ENCODE assay signal across 1 cellular context in the genomic region with DNA sequence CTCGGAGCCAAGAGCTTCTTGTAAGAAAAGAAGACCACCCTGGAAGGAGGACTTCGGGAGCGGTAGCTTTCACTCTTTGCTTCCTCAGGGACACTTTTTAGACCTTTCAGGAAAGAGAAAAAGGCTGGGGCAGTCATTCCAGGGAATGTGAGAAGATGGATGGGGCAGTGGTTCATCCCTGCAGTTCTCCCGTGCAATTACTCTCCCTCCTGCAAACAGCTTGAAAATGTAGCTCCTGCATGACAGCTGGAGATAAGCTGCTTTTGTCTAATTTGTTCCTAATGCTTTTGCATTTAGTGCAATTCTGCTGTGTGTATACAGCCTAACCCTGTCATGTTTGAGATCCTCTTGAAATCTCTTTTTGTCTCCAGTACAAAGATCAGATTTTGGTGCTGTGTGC.
TF ChIP-seq lines count a peak whose summit lies in the region.

No MANE protein-coding gene starts in this region.

TF ChIP-seq in GM23338, 12 proteins besides CTCF, POLR2A, EP300 and RAD21 (continued from another document):
- TF ChIP-seq, protein P1, sequence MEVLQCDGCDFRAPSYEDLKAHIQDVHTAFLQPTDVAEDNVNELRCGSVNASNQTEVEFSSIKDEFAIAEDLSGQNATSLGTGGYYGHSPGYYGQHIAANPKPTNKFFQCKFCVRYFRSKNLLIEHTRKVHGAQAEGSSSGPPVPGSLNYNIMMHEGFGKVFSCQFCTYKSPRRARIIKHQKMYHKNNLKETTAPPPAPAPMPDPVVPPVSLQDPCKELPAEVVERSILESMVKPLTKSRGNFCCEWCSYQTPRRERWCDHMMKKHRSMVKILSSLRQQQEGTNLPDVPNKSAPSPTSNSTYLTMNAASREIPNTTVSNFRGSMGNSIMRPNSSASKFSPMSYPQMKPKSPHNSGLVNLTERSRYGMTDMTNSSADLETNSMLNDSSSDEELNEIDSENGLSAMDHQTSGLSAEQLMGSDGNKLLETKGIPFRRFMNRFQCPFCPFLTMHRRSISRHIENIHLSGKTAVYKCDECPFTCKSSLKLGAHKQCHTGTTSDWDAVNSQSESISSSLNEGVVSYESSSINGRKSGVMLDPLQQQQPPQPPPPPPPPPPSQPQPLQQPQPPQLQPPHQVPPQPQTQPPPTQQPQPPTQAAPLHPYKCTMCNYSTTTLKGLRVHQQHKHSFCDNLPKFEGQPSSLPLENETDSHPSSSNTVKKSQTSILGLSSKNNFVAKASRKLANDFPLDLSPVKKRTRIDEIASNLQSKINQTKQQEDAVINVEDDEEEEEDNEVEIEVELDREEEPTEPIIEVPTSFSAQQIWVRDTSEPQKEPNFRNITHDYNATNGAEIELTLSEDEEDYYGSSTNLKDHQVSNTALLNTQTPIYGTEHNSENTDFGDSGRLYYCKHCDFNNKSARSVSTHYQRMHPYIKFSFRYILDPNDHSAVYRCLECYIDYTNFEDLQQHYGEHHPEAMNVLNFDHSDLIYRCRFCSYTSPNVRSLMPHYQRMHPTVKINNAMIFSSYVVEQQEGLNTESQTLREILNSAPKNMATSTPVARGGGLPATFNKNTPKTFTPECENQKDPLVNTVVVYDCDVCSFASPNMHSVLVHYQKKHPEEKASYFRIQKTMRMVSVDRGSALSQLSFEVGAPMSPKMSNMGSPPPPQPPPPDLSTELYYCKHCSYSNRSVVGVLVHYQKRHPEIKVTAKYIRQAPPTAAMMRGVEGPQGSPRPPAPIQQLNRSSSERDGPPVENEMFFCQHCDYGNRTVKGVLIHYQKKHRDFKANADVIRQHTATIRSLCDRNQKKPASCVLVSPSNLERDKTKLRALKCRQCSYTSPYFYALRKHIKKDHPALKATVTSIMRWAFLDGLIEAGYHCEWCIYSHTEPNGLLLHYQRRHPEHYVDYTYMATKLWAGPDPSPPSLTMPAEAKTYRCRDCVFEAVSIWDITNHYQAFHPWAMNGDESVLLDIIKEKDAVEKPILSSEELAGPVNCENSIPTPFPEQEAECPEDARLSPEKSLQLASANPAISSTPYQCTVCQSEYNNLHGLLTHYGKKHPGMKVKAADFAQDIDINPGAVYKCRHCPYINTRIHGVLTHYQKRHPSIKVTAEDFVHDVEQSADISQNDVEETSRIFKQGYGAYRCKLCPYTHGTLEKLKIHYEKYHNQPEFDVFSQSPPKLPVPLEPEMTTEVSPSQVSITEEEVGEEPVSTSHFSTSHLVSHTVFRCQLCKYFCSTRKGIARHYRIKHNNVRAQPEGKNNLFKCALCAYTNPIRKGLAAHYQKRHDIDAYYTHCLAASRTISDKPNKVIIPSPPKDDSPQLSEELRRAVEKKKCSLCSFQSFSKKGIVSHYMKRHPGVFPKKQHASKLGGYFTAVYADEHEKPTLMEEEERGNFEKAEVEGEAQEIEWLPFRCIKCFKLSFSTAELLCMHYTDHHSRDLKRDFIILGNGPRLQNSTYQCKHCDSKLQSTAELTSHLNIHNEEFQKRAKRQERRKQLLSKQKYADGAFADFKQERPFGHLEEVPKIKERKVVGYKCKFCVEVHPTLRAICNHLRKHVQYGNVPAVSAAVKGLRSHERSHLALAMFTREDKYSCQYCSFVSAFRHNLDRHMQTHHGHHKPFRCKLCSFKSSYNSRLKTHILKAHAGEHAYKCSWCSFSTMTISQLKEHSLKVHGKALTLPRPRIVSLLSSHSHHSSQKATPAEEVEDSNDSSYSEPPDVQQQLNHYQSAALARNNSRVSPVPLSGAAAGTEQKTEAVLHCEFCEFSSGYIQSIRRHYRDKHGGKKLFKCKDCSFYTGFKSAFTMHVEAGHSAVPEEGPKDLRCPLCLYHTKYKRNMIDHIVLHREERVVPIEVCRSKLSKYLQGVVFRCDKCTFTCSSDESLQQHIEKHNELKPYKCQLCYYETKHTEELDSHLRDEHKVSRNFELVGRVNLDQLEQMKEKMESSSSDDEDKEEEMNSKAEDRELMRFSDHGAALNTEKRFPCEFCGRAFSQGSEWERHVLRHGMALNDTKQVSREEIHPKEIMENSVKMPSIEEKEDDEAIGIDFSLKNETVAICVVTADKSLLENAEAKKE (CRISPR knock-in tag; IDR thresholded peaks at IDR 0.05) = no peak
- TF ChIP-seq, protein P2, sequence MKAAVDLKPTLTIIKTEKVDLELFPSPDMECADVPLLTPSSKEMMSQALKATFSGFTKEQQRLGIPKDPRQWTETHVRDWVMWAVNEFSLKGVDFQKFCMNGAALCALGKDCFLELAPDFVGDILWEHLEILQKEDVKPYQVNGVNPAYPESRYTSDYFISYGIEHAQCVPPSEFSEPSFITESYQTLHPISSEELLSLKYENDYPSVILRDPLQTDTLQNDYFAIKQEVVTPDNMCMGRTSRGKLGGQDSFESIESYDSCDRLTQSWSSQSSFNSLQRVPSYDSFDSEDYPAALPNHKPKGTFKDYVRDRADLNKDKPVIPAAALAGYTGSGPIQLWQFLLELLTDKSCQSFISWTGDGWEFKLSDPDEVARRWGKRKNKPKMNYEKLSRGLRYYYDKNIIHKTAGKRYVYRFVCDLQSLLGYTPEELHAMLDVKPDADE (IDR thresholded peaks at IDR 0.05) = no peak
- TF ChIP-seq ZNF331 (CRISPR knock-in tag; IDR thresholded peaks at IDR 0.05; ENCODE audit: low read depth) (no peak), EZH2phosphoT487 (IDR thresholded peaks at IDR 0.05; ENCODE audit: unreplicated experiment) (no peak), STAT1 (IDR thresholded peaks at IDR 0.05; ENCODE audit: unreplicated experiment) (no peak), ZNF114 (CRISPR knock-in tag; IDR thresholded peaks at IDR 0.05) (no peak), NANOG (IDR thresholded peaks at IDR 0.05; ENCODE audit: borderline replicate concordance) (no peak)
